ENCODE assay signal across 8 cellular contexts in the genomic region with DNA sequence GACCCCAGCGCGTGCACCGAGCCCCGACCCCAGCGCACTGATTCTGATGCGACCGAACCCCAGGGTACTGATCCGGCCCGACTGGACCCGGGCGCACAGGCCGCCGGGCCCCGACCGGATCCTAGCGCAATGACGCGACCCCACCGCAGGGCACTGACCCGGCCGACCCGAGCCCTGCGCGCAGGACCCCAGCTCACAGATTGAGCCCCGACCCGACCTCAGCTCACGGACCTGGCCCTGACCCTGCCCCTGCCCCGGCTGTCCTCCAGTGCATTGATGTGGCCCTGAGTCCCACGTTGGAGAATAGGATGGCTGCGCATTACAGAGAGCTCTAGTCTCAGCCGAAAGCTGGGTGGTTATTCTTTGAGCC. TPM values are rescaled to one million over a fixed set of nuclear protein-coding genes. Genes with fewer than 3 reads are reported as not detected.
DNase-seq lines count a peak whose midpoint lies in the region; ATAC-seq and TF ChIP-seq lines count a peak whose summit lies in the region.

No MANE protein-coding gene starts in this region.

- DNase-seq in iPS-NIHi11 (ENCODE audit: low spot score) (peak; percentile 64), thoracic aorta (ENCODE audit: low spot score) (no peak), NCI-H2107 treated with DMSO at 0.1 percent for 48 hours (lab: John Stamatoyannopoulos, UW; ENCODE audit: unreplicated experiment) (no peak), 8988T (no peak), NCI-H1694 (lab: John Stamatoyannopoulos, UW) (no peak)

- H3K27me3 ChIP-seq in thoracic aorta (replicated peaks; ENCODE audit: insufficient read depth): no peaks in the 10 kb centered on the region

- no peak overlapping the region for H3K27ac ChIP-seq in thoracic aorta

- H3K4me3 ChIP-seq in WI38 (ENCODE audit: low read depth, low read length): peak overlapping the region; percentile 79
- peak overlapping the region; percentile 86 for H3K4me3 ChIP-seq in thoracic aorta

- TF ChIP-seq CTCF in WI38 (IDR thresholded peaks at IDR 0.05; ENCODE audit: low read depth, low read length): no peak
- TF ChIP-seq CTCF in thoracic aorta (IDR thresholded peaks at IDR 0.05): no peak

- no peaks in the 10 kb centered on the region for H3K9me3 ChIP-seq in thoracic aorta

- ATAC-seq in GM18517 (IDR thresholded peaks at IDR 0.05; ENCODE audit: unreplicated experiment) (peak; percentile 8), HG02973 (IDR thresholded peaks at IDR 0.05; ENCODE audit: unreplicated experiment) (peak; percentile 12), thoracic aorta (ENCODE audit: insufficient number of reproducible peaks, low FRiP score, low read depth) (no peak)

- peaks cover under 1% of the 10 kb centered on the region for H3K36me3 ChIP-seq in thoracic aorta

- peaks cover 11 to 23% of the 10 kb centered on the region in 2 donors for H3K4me1 ChIP-seq in thoracic aorta (ENCODE audit: control insufficient read depth in 1 of 2, low read depth in 2 of 2)

RNA-seq across cellular contexts. Expression of a gene that starts 0.4 kb away (rescaled TPM):
- total RNA-seq in thoracic aorta: 1 to 10 TPM in 1 of 2 donors, not detected in 1; 1.6 TPM

RNA-seq across cellular contexts. Expression of a gene that starts 0.5 kb away (rescaled TPM):
- 10 to 100 TPM; 30.7 to 54.5 TPM for total RNA-seq in thoracic aorta

RNA-seq across cellular contexts. Expression of a gene that starts 42.3 kb away (rescaled TPM):
- total RNA-seq in thoracic aorta: 1 to 10 TPM; 4.2 to 5.6 TPM
